ENCODE assay signal across 15 cellular contexts in the genomic region with DNA sequence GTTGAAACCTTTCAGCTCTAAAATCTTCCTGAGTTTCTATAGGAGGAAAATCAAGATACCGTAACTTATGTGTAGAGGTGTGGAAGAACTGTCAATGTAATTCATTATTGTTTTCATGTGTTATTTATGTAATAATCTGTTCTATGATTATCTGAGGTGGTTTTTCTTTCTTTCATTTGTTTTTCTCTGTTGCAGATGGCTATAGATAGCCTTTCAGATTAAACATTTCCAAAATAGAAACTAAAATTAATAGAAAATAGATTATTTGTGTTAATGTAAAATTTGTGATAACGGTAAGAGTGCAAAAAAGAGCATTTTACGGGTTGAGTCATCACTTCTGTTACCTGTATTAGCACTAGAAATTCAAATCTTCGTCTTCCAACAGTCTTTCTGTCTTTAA.
A peak's percentile ranks its signal among the peaks of the same experiment; 100 is the strongest.
DNase-seq lines count a peak whose midpoint lies in the region; ATAC-seq and TF ChIP-seq lines count a peak whose summit lies in the region.
"Had no signal": no experiment of that assay in that cellular context is flagged by ENCODE, and none has a peak within 500 bp of the region (broad histone marks: within the 10 kb centered on the region; RNA-seq: fewer than 3 reads in every experiment).

No MANE protein-coding gene starts in this region.

- H3K27ac Mint-ChIP-seq in activated T-cell treated with anti-CD3 and anti-CD28 coated beads, Interleukin-2, amount 50 U/mL, for 72 hours, result peak overlapping the region; percentile 32
- H3K27ac Mint-ChIP-seq: B cell; CD4-positive, alpha-beta T cell; HFFc6 had no signal

- H3K36me3 Mint-ChIP-seq in activated T-cell treated with anti-CD3 and anti-CD28 coated beads, Interleukin-2, amount 50 U/mL, for 72 hours (ENCODE audit: insufficient read depth in 2 of 2), result peaks cover 3 to 5% of the 10 kb centered on the region in 2 donors

- no peaks in the 10 kb centered on the region for H3K9me3 ChIP-seq in OCI-LY3 (ENCODE audit: insufficient read depth, low read length)

- no peaks in the 10 kb centered on the region for H3K27me3 Mint-ChIP-seq in activated T-cell treated with anti-CD3 and anti-CD28 coated beads, Interleukin-2, amount 50 U/mL, for 72 hours (ENCODE audit: low read depth)
- H3K27me3 Mint-ChIP-seq: B cell; CD4-positive, alpha-beta T cell had no signal

- H3K4me3 Mint-ChIP-seq in activated T-cell treated with anti-CD3 and anti-CD28 coated beads, Interleukin-2, amount 50 U/mL, for 72 hours, result no peak overlapping the region
- H3K4me3 Mint-ChIP-seq: B cell; CD4-positive, alpha-beta T cell; HFFc6 had no signal

- H3K27me3 ChIP-seq in OCI-LY3 (ENCODE audit: low read depth, low read length), result no peaks in the 10 kb centered on the region

- no peaks in the 10 kb centered on the region for H4K20me1 ChIP-seq in OCI-LY3 (ENCODE audit: insufficient read depth, low read length)

- peak overlapping the region; percentile 0; the same call in 1 of the 2 replicates for H3K4me2 ChIP-seq in OCI-LY3 (ENCODE audit: low read length)

- H3K9ac ChIP-seq in OCI-LY3 (ENCODE audit: low read length), result no peak overlapping the region

- H3K36me3 ChIP-seq in OCI-LY3 (replicated peaks; ENCODE audit: low read depth, low read length), result no peaks in the 10 kb centered on the region

- H3K4me1 Mint-ChIP-seq in activated T-cell treated with anti-CD3 and anti-CD28 coated beads, Interleukin-2, amount 50 U/mL, for 72 hours (ENCODE audit: low read depth), result peaks cover 20% of the 10 kb centered on the region
- H3K4me1 Mint-ChIP-seq: B cell had no signal

- H3K4me1 ChIP-seq in OCI-LY3 (ENCODE audit: low read length), result peaks cover 10% of the 10 kb centered on the region

- H2AFZ ChIP-seq in OCI-LY3 (ENCODE audit: low read depth, low read length), result no peak overlapping the region

- ATAC-seq in activated T-cell treated with anti-CD3 and anti-CD28 coated beads, Interleukin-2, amount 50 U/mL, for 72 hours (replicated peaks in 1 of 2), result no peak
- peak; percentile 41 for ATAC-seq in HG03354 (IDR thresholded peaks at IDR 0.05; ENCODE audit: poor library complexity, severe bottlenecking, unreplicated experiment)

- TF ChIP-seq CTCF in OCI-LY3 (IDR thresholded peaks at IDR 0.05; ENCODE audit: low read depth, low read length), result no peak

- H3K27ac ChIP-seq in OCI-LY3 (ENCODE audit: low read length), result no peak overlapping the region

- H3K4me3 ChIP-seq in OCI-LY3 (ENCODE audit: low read length), result no peak overlapping the region

- H3K79me2 ChIP-seq in OCI-LY3 (ENCODE audit: low read length), result no peaks in the 10 kb centered on the region

- no peaks in the 10 kb centered on the region for H3K9me3 Mint-ChIP-seq in activated T-cell treated with anti-CD3 and anti-CD28 coated beads, Interleukin-2, amount 50 U/mL, for 72 hours
- H3K9me3 Mint-ChIP-seq: CD4-positive, alpha-beta T cell; HFFc6 had no signal

- DNase-seq in activated T-cell treated with anti-CD3 and anti-CD28 coated beads, Interleukin-2, amount 50 U/mL, for 72 hours, result no peak
- DNase-seq in activated T-cell treated with anti-CD3 and anti-CD28 coated beads, Interleukin-2, amount 50 U/mL, for 1 hour, result no peak
- no peak for DNase-seq in dedifferentiated amniotic fluid mesenchymal stem cell (ENCODE audit: extremely low spot score)
- DNase-seq in AML-193 (lab: John Stamatoyannopoulos, UW), result no peak
- DNase-seq in SK-N-DZ (ENCODE audit: low spot score), result no peak
- DNase-seq: 8988T; C1 segment of cervical spinal cord; Calu3; CD4-positive, alpha-beta T cell; DMS 273 treated with DMSO at 0.1 percent for 48 hours; HCEC 1CT; HFFc6 had no signal
